37 cellular contexts compared by ENCODE assay signal in genomic region chr20:5492941-5493340, GRCh38.
"Had no signal": no experiment of that assay in that cellular context is flagged by ENCODE, and none has a peak within 500 bp of the region (broad histone marks: within the 10 kb centered on the region; RNA-seq: fewer than 3 reads in every experiment).

No MANE protein-coding gene starts in this region.

- H3K36me3 ChIP-seq: adrenal gland, cardiac muscle cell, colonic mucosa, heart left ventricle had no signal

- H3K4me1 ChIP-seq: adrenal gland, colonic mucosa, heart left ventricle had no signal

- H3K9me3 ChIP-seq: adrenal gland, body of pancreas, colonic mucosa had no signal

- H3K9me3 Mint-ChIP-seq: activated CD4-positive, alpha-beta memory T cell treated with anti-CD3 and anti-CD28 coated beads for 36 hours; activated CD4-positive, alpha-beta T cell treated with anti-CD3 and anti-CD28 coated beads, Interleukin-2, amount 10 ng/mL, durations not matched to agents 24 days and 14 days; activated naive CD4-positive, alpha-beta T cell treated with anti-CD3 and anti-CD28 coated beads for 36 hours; activated naive CD4-positive, alpha-beta T cell treated with anti-CD3 and anti-CD28 coated beads, Interleukin-2, amount 50 U/mL, for 24 hours; activated naive CD8-positive, alpha-beta T cell treated with anti-CD3 and anti-CD28 coated beads for 36 hours; activated naive CD8-positive, alpha-beta T cell treated with anti-CD3 and anti-CD28 coated beads, Interleukin-2, amount 50 U/mL, for 24 hours; activated T-helper 1 cell treated with anti-CD3 and anti-CD28 coated beads, Interleukin-12 subunit alpha, Interleukin-12 subunit beta, Interleukin-2, Interleukin-4 antibody, amounts not matched to agents 30 ng/mL and 10 ng/mL and 1 ng/mL, durations not matched to agents 14 hours and 24 hours and 36 hours; activated T-helper 2 cell treated with anti-CD3 and anti-CD28 coated beads, Interferon-gamma antibody, Interleukin-2, Interleukin-4, amounts not matched to agents 10 μg/mL and 5 μg/mL and 100 μg/mL, durations not matched to agents 14 hours and 24 hours and 36 hours; T-helper 2 cell treated with Interferon-gamma antibody and Interleukin-4, amounts not matched to agents 5 μg/mL and 100 μg/mL, for 36 hours had no signal

- H3K27ac ChIP-seq: adrenal gland, body of pancreas, cardiac muscle cell, colonic mucosa, heart left ventricle had no signal

- ATAC-seq: activated CD4-positive, alpha-beta T cell treated with anti-CD3 and anti-CD28 coated beads for 36 hours; activated CD8-positive, alpha-beta memory T cell treated with anti-CD3 and anti-CD28 coated beads, Interleukin-2, amount 10 ng/mL, durations not matched to agents 7 days and 5 days; activated CD8-positive, alpha-beta T cell treated with anti-CD3 and anti-CD28 coated beads, Interleukin-2, amount 10 ng/mL, durations not matched to agents 7 days and 5 days; activated naive CD8-positive, alpha-beta T cell treated with anti-CD3 and anti-CD28 coated beads, Interleukin-2, amount 50 U/mL, for 24 hours; body of pancreas; esophagus mucosa; heart left ventricle; T-helper 17 cell had no signal

- H3K4me3 ChIP-seq: adrenal gland, body of pancreas, cardiac muscle cell, colonic mucosa, heart left ventricle had no signal

- H3K4me3 Mint-ChIP-seq: activated CD4-positive, alpha-beta memory T cell treated with anti-CD3 and anti-CD28 coated beads for 36 hours; activated CD4-positive, alpha-beta T cell treated with anti-CD3 and anti-CD28 coated beads for 36 hours; activated CD4-positive, alpha-beta T cell treated with anti-CD3 and anti-CD28 coated beads, Interleukin-2, amount 10 ng/mL, durations not matched to agents 24 days and 14 days; activated CD8-positive, alpha-beta memory T cell treated with anti-CD3 and anti-CD28 coated beads, Interleukin-2, amount 10 ng/mL, durations not matched to agents 7 days and 5 days; activated CD8-positive, alpha-beta T cell treated with anti-CD3 and anti-CD28 coated beads, Interleukin-2, amount 10 ng/mL, durations not matched to agents 7 days and 5 days; activated naive CD4-positive, alpha-beta T cell treated with anti-CD3 and anti-CD28 coated beads for 36 hours; activated naive CD4-positive, alpha-beta T cell treated with anti-CD3 and anti-CD28 coated beads, Interleukin-2, amount 50 U/mL, for 24 hours; activated naive CD8-positive, alpha-beta T cell treated with anti-CD3 and anti-CD28 coated beads for 36 hours; activated naive CD8-positive, alpha-beta T cell treated with anti-CD3 and anti-CD28 coated beads, Interleukin-2, amount 50 U/mL, for 24 hours; activated T-helper 1 cell treated with anti-CD3 and anti-CD28 coated beads, Interleukin-12 subunit alpha, Interleukin-12 subunit beta, Interleukin-2, Interleukin-4 antibody, amounts not matched to agents 30 ng/mL and 10 ng/mL and 1 ng/mL, durations not matched to agents 14 hours and 24 hours and 36 hours; T-helper 17 cell; T-helper 2 cell treated with Interferon-gamma antibody and Interleukin-4, amounts not matched to agents 5 μg/mL and 100 μg/mL, for 36 hours had no signal

- H3K4me1 Mint-ChIP-seq: activated naive CD4-positive, alpha-beta T cell treated with anti-CD3 and anti-CD28 coated beads, Interleukin-2, amount 50 U/mL, for 24 hours; activated naive CD8-positive, alpha-beta T cell treated with anti-CD3 and anti-CD28 coated beads for 36 hours; T-helper 17 cell had no signal

- H3K27ac Mint-ChIP-seq: activated CD4-positive, alpha-beta memory T cell treated with anti-CD3 and anti-CD28 coated beads for 36 hours; activated CD4-positive, alpha-beta T cell treated with anti-CD3 and anti-CD28 coated beads for 36 hours; activated CD4-positive, alpha-beta T cell treated with anti-CD3 and anti-CD28 coated beads, Interleukin-2, amount 10 ng/mL, durations not matched to agents 24 days and 14 days; activated CD8-positive, alpha-beta memory T cell treated with anti-CD3 and anti-CD28 coated beads, Interleukin-2, amount 10 ng/mL, durations not matched to agents 7 days and 5 days; activated CD8-positive, alpha-beta T cell treated with anti-CD3 and anti-CD28 coated beads, Interleukin-2, amount 10 ng/mL, durations not matched to agents 7 days and 5 days; activated naive CD4-positive, alpha-beta T cell treated with anti-CD3 and anti-CD28 coated beads for 36 hours; activated naive CD4-positive, alpha-beta T cell treated with anti-CD3 and anti-CD28 coated beads, Interleukin-2, amount 50 U/mL, for 24 hours; activated naive CD8-positive, alpha-beta T cell treated with anti-CD3 and anti-CD28 coated beads for 36 hours; activated naive CD8-positive, alpha-beta T cell treated with anti-CD3 and anti-CD28 coated beads, Interleukin-2, amount 50 U/mL, for 24 hours; activated T-helper 1 cell treated with anti-CD3 and anti-CD28 coated beads, Interleukin-12 subunit alpha, Interleukin-12 subunit beta, Interleukin-2, Interleukin-4 antibody, amounts not matched to agents 30 ng/mL and 10 ng/mL and 1 ng/mL, durations not matched to agents 14 hours and 24 hours and 36 hours; activated T-helper 2 cell treated with anti-CD3 and anti-CD28 coated beads, Interferon-gamma antibody, Interleukin-2, Interleukin-4, amounts not matched to agents 10 μg/mL and 5 μg/mL and 100 μg/mL, durations not matched to agents 14 hours and 24 hours and 36 hours; T-helper 17 cell; T-helper 2 cell treated with Interferon-gamma antibody and Interleukin-4, amounts not matched to agents 5 μg/mL and 100 μg/mL, for 36 hours had no signal

- DNase-seq: activated CD4-positive, alpha-beta memory T cell treated with anti-CD3 and anti-CD28 coated beads for 36 hours; activated CD4-positive, alpha-beta T cell treated with anti-CD3 and anti-CD28 coated beads for 36 hours; activated CD4-positive, alpha-beta T cell treated with anti-CD3 and anti-CD28 coated beads, Interleukin-2, amount 10 ng/mL, durations not matched to agents 24 days and 14 days; activated CD4-positive, CD25-positive, alpha-beta regulatory T cell; activated CD4-positive, CD25-positive, alpha-beta regulatory T cell treated with anti-CD3 and anti-CD28 coated beads, Interleukin-2, amount 50 U/mL, for 72 hours; activated CD8-positive, alpha-beta memory T cell treated with anti-CD3 and anti-CD28 coated beads, Interleukin-2, amount 10 ng/mL, durations not matched to agents 7 days and 5 days; activated CD8-positive, alpha-beta memory T cell treated with anti-CD3 and anti-CD28 coated beads, Interleukin-2, amount 50 U/mL, for 4 hours; activated CD8-positive, alpha-beta T cell treated with anti-CD3 and anti-CD28 coated beads, Interleukin-2, amount 10 ng/mL, durations not matched to agents 7 days and 5 days; activated effector memory CD4-positive, alpha-beta T cell treated with anti-CD3 and anti-CD28 coated beads, Interleukin-2, amount 50 U/mL, for 16 hours; activated naive CD4-positive, alpha-beta T cell treated with anti-CD3 and anti-CD28 coated beads for 36 hours; activated naive CD8-positive, alpha-beta T cell treated with anti-CD3 and anti-CD28 coated beads for 36 hours; activated naive CD8-positive, alpha-beta T cell treated with anti-CD3 and anti-CD28 coated beads, Interleukin-2, amount 50 U/mL, for 24 hours; activated T-cell treated with anti-CD3 and anti-CD28 coated beads, Interleukin-2, amount 50 U/mL, for 1 hour; activated T-cell treated with anti-CD3 and anti-CD28 coated beads, Interleukin-2, amount 50 U/mL, for 48 hours; amygdala; aorta; body of pancreas; central memory CD4-positive, alpha-beta T cell; cerebellar nuclear complex; colonic mucosa; effector CD8-positive, alpha-beta T cell; foreskin fibroblast; glutamatergic neuron; heart left ventricle; SW 1271; T-helper 1 cell; T-helper 17 cell had no signal

- FAIRE-seq: endometrium, endothelial cell of umbilical vein, frontal cortex had no signal

- H3K36me3 Mint-ChIP-seq: activated CD4-positive, alpha-beta memory T cell treated with anti-CD3 and anti-CD28 coated beads for 36 hours; activated CD8-positive, alpha-beta memory T cell treated with anti-CD3 and anti-CD28 coated beads, Interleukin-2, amount 10 ng/mL, durations not matched to agents 7 days and 5 days; activated naive CD4-positive, alpha-beta T cell treated with anti-CD3 and anti-CD28 coated beads, Interleukin-2, amount 50 U/mL, for 24 hours; activated naive CD8-positive, alpha-beta T cell treated with anti-CD3 and anti-CD28 coated beads for 36 hours had no signal

- H3K27me3 ChIP-seq: adrenal gland, body of pancreas, cardiac muscle cell, colonic mucosa, heart left ventricle had no signal
